ENCODE assay signal across 11 cellular contexts in genomic region chr6:4664117-4664626, GRCh38.
DNase-seq lines count a peak whose midpoint lies in the region; TF ChIP-seq lines count a peak whose summit lies in the region.
"Had no signal": no experiment of that assay in that cellular context is flagged by ENCODE, and none has a peak within 500 bp of the region (broad histone marks: within the 10 kb centered on the region; RNA-seq: fewer than 3 reads in every experiment).

No MANE protein-coding gene starts in this region.

- H3K4me1 ChIP-seq in uterus = no peaks in the 10 kb centered on the region
- H3K4me1 ChIP-seq: parathyroid adenoma had no signal

- no peak overlapping the region for H3K4me3 ChIP-seq in fibroblast of pulmonary artery (replicated peaks; ENCODE audit: low read depth, low read length)
- H3K4me3 ChIP-seq in uterus = no peak overlapping the region
- H3K4me3 ChIP-seq: cardiac muscle cell had no signal

- TF ChIP-seq CTCF in fibroblast of pulmonary artery (IDR thresholded peaks at IDR 0.05; ENCODE audit: low read length, missing control alignments) (no peak), uterus (IDR thresholded peaks at IDR 0.05) (no peak)

- H3K27me3 ChIP-seq in uterus = no peaks in the 10 kb centered on the region
- H3K27me3 ChIP-seq: cardiac muscle cell had no signal

- no peaks in the 10 kb centered on the region for H3K36me3 ChIP-seq in uterus
- H3K36me3 ChIP-seq: cardiac muscle cell had no signal

- no peak for TF ChIP-seq POLR2A in uterus (IDR thresholded peaks at IDR 0.05)

- no peaks in the 10 kb centered on the region for H3K9me3 ChIP-seq in uterus

- DNase-seq in NCI-H226 = peak; percentile 76
- DNase-seq in fibroblast of pulmonary artery (ENCODE audit: low read depth) = peak; percentile 91
- DNase-seq in myocyte (ENCODE audit: low read depth) = peak; percentile 54
- DNase-seq in uterus = peak; percentile 89 to 90
- no peak for DNase-seq in COR-L47 (lab: John Stamatoyannopoulos, UW)
- no peak for DNase-seq in OCI-M2 (lab: John Stamatoyannopoulos, UW; ENCODE audit: unreplicated experiment)
- DNase-seq in DMS 273 treated with DMSO at 0.1 percent for 48 hours (lab: John Stamatoyannopoulos, UW) = no peak
- DNase-seq in NCI-H1092 (lab: John Stamatoyannopoulos, UW) = no peak
- DNase-seq: activated CD8-positive, alpha-beta T cell treated with anti-CD3 and anti-CD28 coated beads, Interleukin-2, amount 10 ng/mL, durations not matched to agents 7 days and 5 days had no signal

- H3K27ac ChIP-seq in uterus = peak overlapping the region; percentile 62 to 65
- H3K27ac ChIP-seq: cardiac muscle cell, parathyroid adenoma had no signal

- intact Hi-C loops in uterus (cut with DNase I; ENCODE audit: low total_unique reads) = no loop called here

Comparison
In these comparisons a context has a peak if more than half of its experiments do, and no peak if none do; other contexts are left out.
1. DNase-seq: peak in NCI-H226 (single experiment), fibroblast of pulmonary artery (single experiment), myocyte (single experiment) and uterus (2 of 2); none in COR-L47 (single experiment), OCI-M2 (single experiment), DMS 273 treated with DMSO at 0.1 percent for 48 hours (single experiment) and NCI-H1092 (single experiment).